Comparison of ENCODE assay signal across 18 cellular contexts in the genomic region with DNA sequence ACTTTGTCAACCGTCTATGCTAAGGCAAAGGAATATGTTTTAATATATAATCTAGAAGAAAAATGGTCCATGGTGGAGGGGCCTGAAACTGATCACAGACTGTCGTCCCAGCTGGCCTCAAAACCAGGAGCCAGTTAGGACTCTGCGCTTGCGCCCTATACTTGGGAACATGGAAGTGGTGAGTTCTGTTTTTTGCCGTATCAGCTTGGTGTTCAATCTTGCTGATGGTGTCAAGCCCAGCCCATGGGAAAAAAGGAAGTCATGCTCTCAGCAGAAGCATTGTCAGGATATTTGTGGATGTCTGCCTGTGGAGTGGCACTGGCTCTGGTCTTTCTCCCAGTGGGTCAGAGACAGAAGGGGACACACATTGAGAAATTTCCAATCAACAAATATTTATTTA.
"Had no signal": no experiment of that assay in that cellular context is flagged by ENCODE, and none has a peak within 500 bp of the region (broad histone marks: within the 10 kb centered on the region; RNA-seq: fewer than 3 reads in every experiment).

No MANE protein-coding gene starts in this region.

- H3K4me1 ChIP-seq: sigmoid colon had no signal

- FAIRE-seq: TTC549 had no signal

- H3K4me2 ChIP-seq: SK-N-SH had no signal

- H3K27me3 ChIP-seq: brain microvascular endothelial cell, neutrophil, sigmoid colon, tibial nerve had no signal

- ATAC-seq: activated CD8-positive, alpha-beta memory T cell treated with anti-CD3 and anti-CD28 coated beads, Interleukin-2, amount 10 ng/mL, durations not matched to agents 7 days and 5 days; esophagus mucosa; naive thymus-derived CD8-positive, alpha-beta T cell; stimulated activated naive B cell treated with anti-CD40 and anti-IgM and Interleukin-4, amounts not matched to agents 10 μg/mL and 1 μg/mL and 100 μg/mL, for 72 hours had no signal

- H3K9me3 ChIP-seq: neutrophil, sigmoid colon, SK-N-SH, tibial nerve had no signal

- H3K4me3 ChIP-seq: sigmoid colon, tibial nerve had no signal

- H3K27ac ChIP-seq: brain microvascular endothelial cell, neutrophil, sigmoid colon, tibial nerve had no signal

- H3K36me3 ChIP-seq: brain microvascular endothelial cell had no signal

- DNase-seq: activated CD4-positive, alpha-beta T cell treated with anti-CD3 and anti-CD28 coated beads, Interleukin-2, amount 50 U/mL, for 48 hours; activated CD4-positive, CD25-positive, alpha-beta regulatory T cell treated with anti-CD3 and anti-CD28 coated beads, Interleukin-2, amount 50 U/mL, for 72 hours; activated CD8-positive, alpha-beta memory T cell treated with anti-CD3 and anti-CD28 coated beads, Interleukin-2, amount 10 ng/mL, durations not matched to agents 7 days and 5 days; activated effector memory CD4-positive, alpha-beta T cell treated with Interleukin-2 at 50 U/mL for 16 hours; activated T-cell treated with anti-CD3 and anti-CD28 coated beads, Interleukin-2, amount 50 U/mL, for 24 hours; brain microvascular endothelial cell; cerebellar nuclear complex; islet precursor cell; naive thymus-derived CD8-positive, alpha-beta T cell; posterior cingulate gyrus; sigmoid colon; SK-N-SH; stimulated activated CD4-positive, alpha-beta T cell treated with anti-CD3 and anti-CD28 coated beads, Interleukin-2, amount 100 ng/mL, for 24 hours; stimulated activated naive B cell treated with anti-CD40 and anti-IgM and Interleukin-4, amounts not matched to agents 10 μg/mL and 1 μg/mL and 100 μg/mL, for 72 hours had no signal

- H3K9ac ChIP-seq: SK-N-SH had no signal
